9 cellular contexts compared by ENCODE assay signal in genomic region chr13:19618925-19619324, GRCh38. TPM values are rescaled to one million over a fixed set of nuclear protein-coding genes. Genes with fewer than 3 reads are reported as not detected.
A peak's percentile ranks its signal among the peaks of the same experiment; 100 is the strongest.
DNase-seq lines count a peak whose midpoint lies in the region; ATAC-seq, FAIRE-seq and TF ChIP-seq lines count a peak whose summit lies in the region.
"Had no signal": no experiment of that assay in that cellular context is flagged by ENCODE, and none has a peak within 500 bp of the region (broad histone marks: within the 10 kb centered on the region; RNA-seq: fewer than 3 reads in every experiment).

No MANE protein-coding gene starts in this region.

- H3K27ac ChIP-seq in A549: no peak overlapping the region

- no peak overlapping the region for H3K4me2 ChIP-seq in A549

- peak; percentile 22; the same call in 2 of the 3 replicates for TF ChIP-seq CTCF in A549 (IDR thresholded peaks at IDR 0.05)
- TF ChIP-seq CTCF in GM12873 (IDR thresholded peaks at IDR 0.05; ENCODE audit: insufficient read depth, low read depth, low read length, missing control alignments): peak; percentile 65
- TF ChIP-seq CTCF in endothelial cell (IDR thresholded peaks at IDR 0.05; ENCODE audit: unreplicated experiment): peak; percentile 51

- no peak overlapping the region for H3K27ac Mint-ChIP-seq in endothelial cell (ENCODE audit: unreplicated experiment)
- H3K27ac Mint-ChIP-seq in stimulated activated effector memory CD8-positive, alpha-beta T cell treated with anti-CD3 and anti-CD28 coated beads, Interleukin-12 subunit alpha, Interleukin-12 subunit beta, amount 100 ng/mL, for 72 hours: no peak overlapping the region
- H3K27ac Mint-ChIP-seq: activated naive CD8-positive, alpha-beta T cell treated with anti-CD3 and anti-CD28 coated beads, Interleukin-2, amount 10 ng/mL, durations not matched to agents 7 days and 5 days had no signal

- TF ChIP-seq EP300 in A549 (IDR thresholded peaks at IDR 0.05): no peak

- WGBS in A549 (ENCODE audit: missing lambda C conversion rate): 59% methylated on average over 5 of the region's 5 CpGs

- POLR2A ChIA-PET in A549 (lab: Yijun Ruan, JAX): no interaction called here

- DNase-seq in A549 (ENCODE audit: low read depth in 1 of 2, low spot score in 1 of 2) (peak in 1 of 2 experiments; percentile 36), NAMALWA (ENCODE audit: low spot score) (peak; percentile 66), endothelial cell (ENCODE audit: low spot score) (peak; percentile 31), middle frontal gyrus (ENCODE audit: extremely low spot score, low spot score) (no peak)
- no peak for DNase-seq in stimulated activated effector memory CD8-positive, alpha-beta T cell treated with anti-CD3 and anti-CD28 coated beads, Interleukin-12 subunit alpha, Interleukin-12 subunit beta, amount 100 ng/mL, for 72 hours (ENCODE audit: low spot score in 2 of 2)
- DNase-seq: activated naive CD8-positive, alpha-beta T cell treated with anti-CD3 and anti-CD28 coated beads, Interleukin-2, amount 10 ng/mL, durations not matched to agents 7 days and 5 days had no signal

- no peak for FAIRE-seq in A549 (lab: Jason Lieb, UNC)

- no peak overlapping the region for H3K4me3 ChIP-seq in A549

- ATAC-seq in A549: peak; percentile 34 to 53; a peak in 1 of 6 replicates
- peak; percentile 42 for ATAC-seq in stimulated activated effector memory CD8-positive, alpha-beta T cell treated with anti-CD3 and anti-CD28 coated beads, Interleukin-12 subunit alpha, Interleukin-12 subunit beta, amount 100 ng/mL, for 72 hours
- no peak for ATAC-seq in GM18873 (IDR thresholded peaks at IDR 0.05; ENCODE audit: low FRiP score, unreplicated experiment)
- no peak for ATAC-seq in GM18498 (IDR thresholded peaks at IDR 0.05; ENCODE audit: unreplicated experiment)

- no peak overlapping the region for H3K4me3 Mint-ChIP-seq in endothelial cell (ENCODE audit: unreplicated experiment)
- no peak overlapping the region for H3K4me3 Mint-ChIP-seq in stimulated activated effector memory CD8-positive, alpha-beta T cell treated with anti-CD3 and anti-CD28 coated beads, Interleukin-12 subunit alpha, Interleukin-12 subunit beta, amount 100 ng/mL, for 72 hours
- H3K4me3 Mint-ChIP-seq: activated naive CD8-positive, alpha-beta T cell treated with anti-CD3 and anti-CD28 coated beads, Interleukin-2, amount 10 ng/mL, durations not matched to agents 7 days and 5 days had no signal

- peaks cover 10% of the 10 kb centered on the region for H3K27me3 Mint-ChIP-seq in endothelial cell (ENCODE audit: unreplicated experiment)

- H3K36me3 Mint-ChIP-seq in endothelial cell (ENCODE audit: low read depth, unreplicated experiment): peaks cover 8% of the 10 kb centered on the region
- no peaks in the 10 kb centered on the region for H3K36me3 Mint-ChIP-seq in stimulated activated effector memory CD8-positive, alpha-beta T cell treated with anti-CD3 and anti-CD28 coated beads, Interleukin-12 subunit alpha, Interleukin-12 subunit beta, amount 100 ng/mL, for 72 hours
- H3K36me3 Mint-ChIP-seq: activated naive CD8-positive, alpha-beta T cell treated with anti-CD3 and anti-CD28 coated beads, Interleukin-2, amount 10 ng/mL, durations not matched to agents 7 days and 5 days had no signal

- peaks cover 14% of the 10 kb centered on the region for H3K9me3 Mint-ChIP-seq in endothelial cell (ENCODE audit: unreplicated experiment)
- H3K9me3 Mint-ChIP-seq in stimulated activated effector memory CD8-positive, alpha-beta T cell treated with anti-CD3 and anti-CD28 coated beads, Interleukin-12 subunit alpha, Interleukin-12 subunit beta, amount 100 ng/mL, for 72 hours: no peaks in the 10 kb centered on the region

- peak; percentile 40 to 52; a peak in 4 of 5 replicates for TF ChIP-seq RAD21 in A549 (conservative IDR thresholded peaks at IDR 0.05 in 1 of 2, IDR thresholded peaks at IDR 0.05 in 1 of 2)

- no peaks in the 10 kb centered on the region for H3K4me1 Mint-ChIP-seq in endothelial cell (ENCODE audit: unreplicated experiment)
- H3K4me1 Mint-ChIP-seq in stimulated activated effector memory CD8-positive, alpha-beta T cell treated with anti-CD3 and anti-CD28 coated beads, Interleukin-12 subunit alpha, Interleukin-12 subunit beta, amount 100 ng/mL, for 72 hours: no peaks in the 10 kb centered on the region

- CTCF ChIA-PET in A549 (lab: Yijun Ruan, JAX): interaction anchor here (0.6 to 1.9 kb wide), 4 partner anchors 10 to 31 kb away, joined by 3 to 6 read pairs (median 4); no protein-coding TSS in a partner anchor

- TF ChIP-seq POLR2A in A549 (IDR thresholded peaks at IDR 0.05; ENCODE audit: low read length): no peak

- no peaks in the 10 kb centered on the region for H3K9me3 ChIP-seq in A549

- H3K4me1 ChIP-seq in A549: peaks cover 9% of the 10 kb centered on the region; the same call in 2 of the 3 replicates

TF ChIP-seq in A549, 52 proteins besides CTCF, POLR2A, EP300 and RAD21:
- TF ChIP-seq SMC3 (IDR thresholded peaks at IDR 0.05): peak; percentile 37
- no peak for TF ChIP-seq ELK1 (IDR thresholded peaks at IDR 0.05; ENCODE audit: low read depth, low read length)
TF ChIP-seq in A549: peak in this region for 1.

RNA-seq across cellular contexts. Expression of gene MPHOSPH8, which starts 14.5 kb away (rescaled TPM):
- polyA plus RNA-seq in A549 (2011; rRNA removed) (16.2 TPM in 2 replicates), A549 (2017; fragmentation: RNase III; extraction: RNeasy Plus Mini Kit Qiagen cat#74134 plus additional on column Dnase treatment) (15.0 to 15.5 TPM (median 15.2 TPM) in 3 replicates)
- 4.9 and 5.0 TPM in 2 replicates for polyA plus RNA-seq in A549 (2012; cell fraction: cytosol; rRNA removed)
- 3.7 and 5.7 TPM in 2 replicates for polyA plus RNA-seq in A549 (2012; cell fraction: nucleus; rRNA removed)
- 3.0 and 3.3 TPM in 2 replicates for polyA minus RNA-seq in A549 (2011; rRNA and poly(A)+ RNA removed)
- total RNA-seq in endothelial cell (ENCODE audit: unreplicated experiment): 19.2 TPM

RNA-seq across cellular contexts. Expression of gene TPTE2, which starts 57.6 kb away (rescaled TPM):
- polyA plus RNA-seq in A549 (2011; rRNA removed) (not detected in 2 replicates), A549 (2017; fragmentation: RNase III; extraction: RNeasy Plus Mini Kit Qiagen cat#74134 plus additional on column Dnase treatment) (not detected in 3 replicates)
- polyA plus RNA-seq in A549 (2012; cell fraction: cytosol; rRNA removed): not detected in 2 replicates
- polyA plus RNA-seq in A549 (2012; cell fraction: nucleus; rRNA removed): not detected in 2 replicates
- polyA minus RNA-seq in A549 (2011; rRNA and poly(A)+ RNA removed): not detected in 2 replicates
- total RNA-seq in endothelial cell (ENCODE audit: unreplicated experiment): not detected
- total RNA-seq: activated naive CD8-positive, alpha-beta T cell treated with anti-CD3 and anti-CD28 coated beads, Interleukin-2, amount 10 ng/mL, durations not matched to agents 7 days and 5 days had no signal

Comparison
In these comparisons a context has a peak if more than half of its experiments do, and no peak if none do; other contexts are left out.
1. ATAC-seq: peak in A549 (2 of 2) and stimulated activated effector memory CD8-positive, alpha-beta T cell treated with anti-CD3 and anti-CD28 coated beads, Interleukin-12 subunit alpha, Interleukin-12 subunit beta, amount 100 ng/mL, for 72 hours (single experiment); none in GM18873 (single experiment) and GM18498 (single experiment).
2. DNase-seq: peak in NAMALWA (single experiment) and endothelial cell (single experiment); none in stimulated activated effector memory CD8-positive, alpha-beta T cell treated with anti-CD3 and anti-CD28 coated beads, Interleukin-12 subunit alpha, Interleukin-12 subunit beta, amount 100 ng/mL, for 72 hours (0 of 2) and middle frontal gyrus (single experiment).
3. Peak in every context shown above with its lines, with median percentiles within 50 percentile points of each other: CTCF ChIP-seq.